In genomic region chr2:116988303-116988702, GRCh38 we compare ENCODE assay signal across 23 cellular contexts.
"Had no signal": no experiment of that assay in that cellular context is flagged by ENCODE, and none has a peak within 500 bp of the region (broad histone marks: within the 10 kb centered on the region; RNA-seq: fewer than 3 reads in every experiment).

No MANE protein-coding gene starts in this region.

- H3K36me3 ChIP-seq: cardiac muscle cell, esophagus squamous epithelium, lower lobe of right lung, neural progenitor cell, ovary, sigmoid colon, SJCRH30, tibial artery had no signal

- H3K27me3 ChIP-seq: cardiac muscle cell, esophagus squamous epithelium, neural progenitor cell, ovary, sigmoid colon, SJCRH30, tibial artery had no signal

- H3K4me1 ChIP-seq: esophagus squamous epithelium, lower lobe of right lung, neural progenitor cell, sigmoid colon, SJCRH30, tibial artery had no signal

- H3K4me3 ChIP-seq: cardiac muscle cell, esophagus squamous epithelium, lower lobe of right lung, neural progenitor cell, ovary, sigmoid colon, SJCRH30, tibial artery had no signal

- H3K9me3 ChIP-seq: lower lobe of right lung, ovary, sigmoid colon, SJCRH30, tibial artery had no signal

- H3K27ac ChIP-seq: cardiac muscle cell, esophagus squamous epithelium, lower lobe of right lung, neural progenitor cell, ovary, sigmoid colon, SJCRH30, tibial artery had no signal

- ATAC-seq: activated CD8-positive, alpha-beta T cell treated with anti-CD3 and anti-CD28 coated beads, Interleukin-2, amount 10 ng/mL, durations not matched to agents 7 days and 5 days; activated T-cell treated with anti-CD3 and anti-CD28 coated beads, Interleukin-2, amount 50 U/mL, for 72 hours; left colon had no signal

- DNase-seq: activated CD4-positive, alpha-beta T cell treated with anti-CD3 and anti-CD28 coated beads, Interleukin-2, amount 10 ng/mL, durations not matched to agents 24 days and 14 days; activated CD4-positive, CD25-positive, alpha-beta regulatory T cell; activated CD8-positive, alpha-beta memory T cell treated with anti-CD3 and anti-CD28 coated beads, Interleukin-2, amount 50 U/mL, for 4 hours; activated CD8-positive, alpha-beta T cell treated with anti-CD3 and anti-CD28 coated beads, Interleukin-2, amount 10 ng/mL, durations not matched to agents 7 days and 5 days; activated gamma-delta T cell treated with Interleukin-2 at 50 U/mL for 16 hours; activated naive CD8-positive, alpha-beta T cell treated with anti-CD3 and anti-CD28 coated beads for 36 hours; activated T-cell treated with anti-CD3 and anti-CD28 coated beads, Interleukin-2, amount 50 U/mL, for 72 hours; anterior cingulate cortex; esophagus squamous epithelium; head of caudate nucleus; immature natural killer cell; left colon; lower lobe of right lung; naive B cell; ovary; sigmoid colon; SJCRH30; stimulated activated CD4-positive, alpha-beta T cell treated with anti-CD3 and anti-CD28 coated beads, Interleukin-4, amount 100 ng/mL, for 1 hour; stimulated activated naive CD4-positive, alpha-beta T cell; SW 1271; tibial artery had no signal
